10 cellular contexts compared by ENCODE assay signal in genomic region chr5:177770646-177771045, GRCh38. TPM values are rescaled to one million over a fixed set of nuclear protein-coding genes. Genes with fewer than 3 reads are reported as not detected.
DNase-seq lines count a peak whose midpoint lies in the region; ATAC-seq and TF ChIP-seq lines count a peak whose summit lies in the region.
"Not testable (repeated sequence)": the region's sequence is repeated elsewhere in the genome, so short reads cannot be mapped to it uniquely, and the experiment has no call there.
"Had no signal": no experiment of that assay in that cellular context is flagged by ENCODE, and none has a peak within 500 bp of the region (broad histone marks: within the 10 kb centered on the region; RNA-seq: fewer than 3 reads in every experiment).

No MANE protein-coding gene starts in this region.

- intact Hi-C loops in activated CD8-positive, alpha-beta T cell treated with anti-CD3 and anti-CD28 coated beads for 36 hours (cut with micrococcal nuclease) = not testable (repeated sequence)

- DNase-seq in activated CD4-positive, alpha-beta T cell treated with anti-CD3 and anti-CD28 coated beads for 4 hours = peak; percentile 16 to 37
- DNase-seq in activated CD8-positive, alpha-beta T cell treated with anti-CD3 and anti-CD28 coated beads for 36 hours = peak; percentile 71
- DNase-seq in activated T-cell treated with anti-CD3 and anti-CD28 coated beads, Interleukin-2, amount 50 U/mL, for 4 hours = peak; percentile 22
- DNase-seq in activated naive CD8-positive, alpha-beta T cell treated with anti-CD3 and anti-CD28 coated beads for 36 hours = peak; percentile 36
- peak; percentile 36 for DNase-seq in stimulated activated CD4-positive, alpha-beta T cell treated with anti-CD3 and anti-CD28 coated beads, Interleukin-15, amount 100 ng/mL, for 24 hours
- DNase-seq in stimulated activated CD4-positive, alpha-beta T cell treated with anti-CD3 and anti-CD28 coated beads, Interleukin-4, amount 100 ng/mL, for 1 hour = peak; percentile 13
- peak; percentile 35 for DNase-seq in stimulated activated CD8-positive, alpha-beta memory T cell treated with anti-CD3 and anti-CD28 coated beads, Interleukin-4, amount 100 ng/mL, for 48 hours

- H3K9me3 Mint-ChIP-seq in activated CD8-positive, alpha-beta T cell treated with anti-CD3 and anti-CD28 coated beads for 36 hours; activated T-cell treated with anti-CD3 and anti-CD28 coated beads, Interleukin-2, amount 50 U/mL, for 4 hours; activated naive CD8-positive, alpha-beta T cell treated with anti-CD3 and anti-CD28 coated beads for 36 hours: not testable (repeated sequence)

- not testable (repeated sequence) for H3K27me3 Mint-ChIP-seq in activated CD8-positive, alpha-beta T cell treated with anti-CD3 and anti-CD28 coated beads for 36 hours; activated T-cell treated with anti-CD3 and anti-CD28 coated beads, Interleukin-2, amount 50 U/mL, for 4 hours (ENCODE audit: low read depth); activated naive CD8-positive, alpha-beta T cell treated with anti-CD3 and anti-CD28 coated beads for 36 hours

- CTCF ChIA-PET in activated CD8-positive, alpha-beta T cell treated with anti-CD3 and anti-CD28 coated beads for 36 hours (lab: Charles Lee) = not testable (repeated sequence)

- not testable (repeated sequence) for H3K27ac Mint-ChIP-seq in activated CD8-positive, alpha-beta T cell treated with anti-CD3 and anti-CD28 coated beads for 36 hours; activated naive CD8-positive, alpha-beta T cell treated with anti-CD3 and anti-CD28 coated beads for 36 hours

- not testable (repeated sequence) for ATAC-seq in activated CD8-positive, alpha-beta T cell treated with anti-CD3 and anti-CD28 coated beads for 36 hours; activated T-cell treated with anti-CD3 and anti-CD28 coated beads, Interleukin-2, amount 50 U/mL, for 4 hours

- not testable (repeated sequence) for H3K4me1 Mint-ChIP-seq in activated CD8-positive, alpha-beta T cell treated with anti-CD3 and anti-CD28 coated beads for 36 hours (ENCODE audit: low read depth); activated T-cell treated with anti-CD3 and anti-CD28 coated beads, Interleukin-2, amount 50 U/mL, for 4 hours (ENCODE audit: low read depth); activated naive CD8-positive, alpha-beta T cell treated with anti-CD3 and anti-CD28 coated beads for 36 hours

- not testable (repeated sequence) for H3K36me3 Mint-ChIP-seq in activated CD8-positive, alpha-beta T cell treated with anti-CD3 and anti-CD28 coated beads for 36 hours (ENCODE audit: low read depth); activated T-cell treated with anti-CD3 and anti-CD28 coated beads, Interleukin-2, amount 50 U/mL, for 4 hours (ENCODE audit: insufficient read depth); activated naive CD8-positive, alpha-beta T cell treated with anti-CD3 and anti-CD28 coated beads for 36 hours

- TF ChIP-seq CTCF in activated CD8-positive, alpha-beta T cell treated with anti-CD3 and anti-CD28 coated beads for 36 hours (IDR thresholded peaks at IDR 0.05) = not testable (repeated sequence)

- POLR2A ChIA-PET in activated CD8-positive, alpha-beta T cell treated with anti-CD3 and anti-CD28 coated beads for 36 hours (lab: Charles Lee) = not testable (repeated sequence)

- H3K4me3 Mint-ChIP-seq in activated CD8-positive, alpha-beta T cell treated with anti-CD3 and anti-CD28 coated beads for 36 hours; activated T-cell treated with anti-CD3 and anti-CD28 coated beads, Interleukin-2, amount 50 U/mL, for 4 hours; activated naive CD8-positive, alpha-beta T cell treated with anti-CD3 and anti-CD28 coated beads for 36 hours: not testable (repeated sequence)

RNA-seq across cellular contexts. Expression of gene FAM153A, which starts 12.1 kb away (rescaled TPM):
- total RNA-seq in activated CD8-positive, alpha-beta T cell treated with anti-CD3 and anti-CD28 coated beads for 36 hours = 10 to 100 TPM; 56.9 to 65.4 TPM
- 1 to 10 TPM; 2.9 to 7.0 (median 3.6) TPM for total RNA-seq in activated T-cell treated with anti-CD3 and anti-CD28 coated beads, Interleukin-2, amount 50 U/mL, for 4 hours
- total RNA-seq in activated naive CD8-positive, alpha-beta T cell treated with anti-CD3 and anti-CD28 coated beads for 36 hours = 10 to 100 TPM; 27.0 to 27.3 TPM
- total RNA-seq: Daoy, H1, HT-29 had no signal

Comparison
In these comparisons a context has a peak if more than half of its experiments do, and no peak if none do; other contexts are left out.
1. DNase-seq: peak in every context shown above with its lines; median percentile 71 in activated CD8-positive, alpha-beta T cell treated with anti-CD3 and anti-CD28 coated beads for 36 hours; 36 in activated naive CD8-positive, alpha-beta T cell treated with anti-CD3 and anti-CD28 coated beads for 36 hours; 36 in stimulated activated CD4-positive, alpha-beta T cell treated with anti-CD3 and anti-CD28 coated beads, Interleukin-15, amount 100 ng/mL, for 24 hours; 35 in stimulated activated CD8-positive, alpha-beta memory T cell treated with anti-CD3 and anti-CD28 coated beads, Interleukin-4, amount 100 ng/mL, for 48 hours; 26 in activated CD4-positive, alpha-beta T cell treated with anti-CD3 and anti-CD28 coated beads for 4 hours; 22 in activated T-cell treated with anti-CD3 and anti-CD28 coated beads, Interleukin-2, amount 50 U/mL, for 4 hours; 13 in stimulated activated CD4-positive, alpha-beta T cell treated with anti-CD3 and anti-CD28 coated beads, Interleukin-4, amount 100 ng/mL, for 1 hour.